26 cellular contexts compared by ENCODE assay signal in the genomic region with DNA sequence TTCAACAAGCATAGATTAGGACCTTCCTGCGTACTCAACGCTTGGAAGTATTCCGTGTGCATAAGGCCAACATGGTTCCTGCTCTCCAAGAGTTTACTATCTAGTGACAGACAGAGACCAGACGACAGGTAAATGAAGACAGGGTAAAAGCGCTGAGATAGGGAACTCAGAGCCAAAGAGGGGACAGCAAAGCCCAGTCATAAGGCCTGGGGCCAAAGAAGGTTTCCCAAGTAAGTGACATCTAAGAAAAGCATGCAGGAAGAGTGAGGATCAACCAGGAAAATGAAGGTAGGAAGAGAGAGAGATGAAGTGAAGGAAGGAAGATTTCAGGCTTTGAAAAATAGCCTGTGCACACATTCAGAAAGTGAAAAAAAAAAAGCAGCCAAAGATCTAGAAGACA.
"Had no signal": no experiment of that assay in that cellular context is flagged by ENCODE, and none has a peak within 500 bp of the region (broad histone marks: within the 10 kb centered on the region; RNA-seq: fewer than 3 reads in every experiment).

No MANE protein-coding gene starts in this region.

- DNase-seq: colonic mucosa; cortex of kidney; effector CD8-positive, alpha-beta T cell; effector memory CD8-positive, alpha-beta T cell; endodermal cell; erythroblast; esophagus squamous epithelium; foreskin fibroblast; foreskin melanocyte; gastrocnemius medialis; glutamatergic neuron; head of caudate nucleus; heart right ventricle; hippocampal formation; left cardiac atrium; left lung; left ventricle myocardium superior; lower lobe of right lung; mesenchymal stem cell; mucosa of descending colon; naive B cell had no signal

- H3K36me3 ChIP-seq: colonic mucosa, esophagus squamous epithelium, gastrocnemius medialis, heart right ventricle, left lung, lower lobe of right lung had no signal

- H3K27ac ChIP-seq: colonic mucosa, epithelial cell of prostate, esophagus squamous epithelium, gastrocnemius medialis, heart right ventricle, left lung, lower lobe of right lung had no signal

- H3K27me3 ChIP-seq: colonic mucosa, esophagus squamous epithelium, gastrocnemius medialis, heart right ventricle, left lung had no signal

- ATAC-seq: effector memory CD8-positive, alpha-beta T cell; esophagus mucosa; gastrocnemius medialis; heart right ventricle; left cardiac atrium; left lung; left ventricle myocardium superior; lower lobe of right lung; mucosa of descending colon had no signal

- H3K4me3 ChIP-seq: colonic mucosa, esophagus squamous epithelium, gastrocnemius medialis, heart right ventricle, left lung, lower lobe of right lung, mucosa of descending colon had no signal

- H3K4me1 ChIP-seq: colonic mucosa, esophagus squamous epithelium, gastrocnemius medialis, heart right ventricle, left lung, lower lobe of right lung had no signal

- H3K9me3 ChIP-seq: colonic mucosa, esophagus squamous epithelium, gastrocnemius medialis, heart right ventricle, left lung, lower lobe of right lung, mucosa of descending colon had no signal

- FAIRE-seq: endometrium, islet of Langerhans, keratinocyte had no signal
